Comparison of ENCODE assay signal across 1 cellular context in the genomic region with DNA sequence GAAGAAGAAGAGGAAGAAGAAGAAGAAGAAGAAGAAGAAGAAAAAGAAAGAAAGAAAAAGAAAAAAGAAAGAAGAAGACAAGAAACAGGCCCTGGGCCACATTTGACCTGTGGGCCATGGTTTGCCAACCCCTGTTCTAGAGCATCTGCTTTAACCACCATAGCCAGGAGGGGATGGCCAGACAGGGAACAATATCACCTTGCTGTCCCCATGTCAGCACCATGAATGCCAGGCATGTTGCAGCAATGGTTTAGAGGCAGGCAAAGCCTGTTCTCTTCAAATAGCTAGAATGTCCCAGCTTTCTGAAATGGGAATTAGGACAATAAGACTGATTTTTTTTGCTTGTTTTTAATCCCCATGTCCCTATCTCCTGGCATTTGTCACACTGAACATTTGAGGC.
TF ChIP-seq lines count a peak whose summit lies in the region.

No MANE protein-coding gene starts in this region.

TF ChIP-seq in H1, 55 proteins besides CTCF, POLR2A, EP300 and RAD21 (continued from another document):
- TF ChIP-seq, protein P1, sequence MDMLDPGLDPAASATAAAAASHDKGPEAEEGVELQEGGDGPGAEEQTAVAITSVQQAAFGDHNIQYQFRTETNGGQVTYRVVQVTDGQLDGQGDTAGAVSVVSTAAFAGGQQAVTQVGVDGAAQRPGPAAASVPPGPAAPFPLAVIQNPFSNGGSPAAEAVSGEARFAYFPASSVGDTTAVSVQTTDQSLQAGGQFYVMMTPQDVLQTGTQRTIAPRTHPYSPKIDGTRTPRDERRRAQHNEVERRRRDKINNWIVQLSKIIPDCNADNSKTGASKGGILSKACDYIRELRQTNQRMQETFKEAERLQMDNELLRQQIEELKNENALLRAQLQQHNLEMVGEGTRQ (IDR thresholded peaks at IDR 0.05; ENCODE audit: low read length), result no peak
- TF ChIP-seq SRF (IDR thresholded peaks at IDR 0.05; ENCODE audit: low read depth, low read length), result no peak
- no peak for TF ChIP-seq KDM5A (IDR thresholded peaks at IDR 0.05; ENCODE audit: low read length)
- no peak for TF ChIP-seq CREB1 (IDR thresholded peaks at IDR 0.05)
- TF ChIP-seq TAF1 (IDR thresholded peaks at IDR 0.05; ENCODE audit: low read depth, low read length), result no peak
- no peak for TF ChIP-seq MAFK (IDR thresholded peaks at IDR 0.05; ENCODE audit: low read depth, low read length)
- TF ChIP-seq JUN (IDR thresholded peaks at IDR 0.05; ENCODE audit: low read depth, low read length), result no peak
- no peak for TF ChIP-seq SIN3A (conservative IDR thresholded peaks at IDR 0.05 in 1 of 2, IDR thresholded peaks at IDR 0.05 in 1 of 2; ENCODE audit: low read depth in 1 of 2, low read length in 2 of 2)
- TF ChIP-seq MAX (IDR thresholded peaks at IDR 0.05), result no peak
- TF ChIP-seq JUND (IDR thresholded peaks at IDR 0.05; ENCODE audit: low read length), result no peak
